Comparison of ENCODE assay signal across 1 cellular context in the genomic region with DNA sequence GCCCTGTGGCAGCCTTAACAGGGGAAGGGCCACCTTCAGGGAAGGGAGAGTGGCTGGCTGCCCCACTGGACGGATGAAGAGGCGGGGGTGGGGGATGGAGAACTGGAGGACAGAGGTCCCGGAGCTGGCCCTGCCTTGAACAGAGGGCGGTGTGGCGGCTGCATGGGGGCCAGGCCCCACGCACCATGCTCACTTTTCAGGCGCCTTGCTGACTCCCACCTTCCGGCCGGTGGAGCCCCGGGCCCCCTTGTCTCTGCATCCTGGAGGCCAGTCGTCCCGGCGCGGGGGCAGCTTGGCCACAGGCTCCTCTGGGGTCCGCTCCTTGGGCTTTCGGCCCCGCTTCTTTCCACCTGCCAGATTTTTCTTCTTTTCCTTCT.
TF ChIP-seq lines count a peak whose summit lies in the region.

No MANE protein-coding gene starts in this region.

TF ChIP-seq in HepG2, 621 proteins besides CTCF, POLR2A, EP300 and RAD21:
- TF ChIP-seq PHF5A (CRISPR knock-in tag; IDR thresholded peaks at IDR 0.05; ENCODE audit: low read depth, unreplicated experiment) (no peak), AGO2 (optimal IDR thresholded peaks at IDR 0.05; ENCODE audit: low read depth, low read length) (peak; percentile 16), HHEX (CRISPR knock-in tag; IDR thresholded peaks at IDR 0.05) (no peak), RBM39 (IDR thresholded peaks at IDR 0.05; ENCODE audit: low read depth, low read length, poor library complexity, severe bottlenecking) (peak; percentile 42)
